13 cellular contexts compared by ENCODE assay signal in genomic region chr2:190587106-190587505, GRCh38.
"Had no signal": no experiment of that assay in that cellular context is flagged by ENCODE, and none has a peak within 500 bp of the region (broad histone marks: within the 10 kb centered on the region; RNA-seq: fewer than 3 reads in every experiment).

No MANE protein-coding gene starts in this region.

- DNase-seq: activated CD4-positive, alpha-beta T cell treated with anti-CD3 and anti-CD28 coated beads, Interleukin-2, amount 10 ng/mL, durations not matched to agents 24 days and 14 days; activated CD8-positive, alpha-beta memory T cell treated with anti-CD3 and anti-CD28 coated beads for 24 hours; activated naive CD4-positive, alpha-beta T cell treated with anti-CD3 and anti-CD28 coated beads, Interleukin-2, amount 10 ng/mL, durations not matched to agents 7 days and 5 days; adrenal gland; esophagus squamous epithelium; foreskin fibroblast; islet precursor cell; mesendoderm; ovary; stimulated activated CD4-positive, alpha-beta T cell treated with anti-CD3 and anti-CD28 coated beads, Interleukin-4, amount 100 ng/mL, for 4 hours; stimulated activated naive CD8-positive, alpha-beta T cell treated with anti-CD3 and anti-CD28 coated beads, Interleukin-15, amount 100 ng/mL, for 72 hours; testis had no signal

- H3K27ac ChIP-seq: adrenal gland, esophagus squamous epithelium, neural progenitor cell, ovary, testis had no signal

- H2AFZ ChIP-seq: neural progenitor cell had no signal

- ATAC-seq: stimulated activated naive CD8-positive, alpha-beta T cell treated with anti-CD3 and anti-CD28 coated beads, Interleukin-15, amount 100 ng/mL, for 72 hours had no signal

- H3K9me3 ChIP-seq: adrenal gland, esophagus squamous epithelium, ovary, testis had no signal

- H3K4me1 ChIP-seq: adrenal gland, neural progenitor cell, testis had no signal

- H3K4me3 ChIP-seq: adrenal gland, esophagus squamous epithelium, neural progenitor cell, ovary, testis had no signal

- H3K36me3 ChIP-seq: adrenal gland, esophagus squamous epithelium, neural progenitor cell, ovary had no signal

- H3K9ac ChIP-seq: neural progenitor cell had no signal

- H3K4me2 ChIP-seq: neural progenitor cell had no signal

- H3K27me3 ChIP-seq: adrenal gland, esophagus squamous epithelium, neural progenitor cell, ovary, testis had no signal
